In genomic region chrX:100363926-100364325, GRCh38 we compare ENCODE assay signal across 18 cellular contexts. TPM values are rescaled to one million over a fixed set of nuclear protein-coding genes. Genes with fewer than 3 reads are reported as not detected.
"Had no signal": no experiment of that assay in that cellular context is flagged by ENCODE, and none has a peak within 500 bp of the region (broad histone marks: within the 10 kb centered on the region; RNA-seq: fewer than 3 reads in every experiment).

No MANE protein-coding gene starts in this region.

- H3K4me1 ChIP-seq: left ventricle myocardium inferior, psoas muscle, thyroid gland had no signal

- H3K4me3 ChIP-seq: hepatocyte, left ventricle myocardium inferior, psoas muscle, thyroid gland had no signal

- H3K36me3 ChIP-seq: left ventricle myocardium inferior, thyroid gland had no signal

- DNase-seq: activated CD4-positive, alpha-beta T cell treated with anti-CD3 and anti-CD28 coated beads for 48 hours; activated CD4-positive, CD25-positive, alpha-beta regulatory T cell; activated CD8-positive, alpha-beta T cell treated with anti-CD3 and anti-CD28 coated beads for 36 hours; activated naive CD4-positive, alpha-beta T cell; activated naive CD8-positive, alpha-beta T cell treated with anti-CD3 and anti-CD28 coated beads for 36 hours; activated T-cell treated with anti-CD3 and anti-CD28 coated beads, Interleukin-2, amount 50 U/mL, for 1 hour; amniotic stem cell; dermis blood vessel endothelial cell; left ventricle myocardium inferior; mammary epithelial cell; psoas muscle; stimulated activated CD4-positive, alpha-beta T cell treated with anti-CD3 and anti-CD28 coated beads, Interleukin-12 subunit alpha, Interleukin-12 subunit beta, amount 100 ng/mL, for 4 hours; stimulated activated CD4-positive, alpha-beta T cell treated with anti-CD3 and anti-CD28 coated beads, Interleukin-1b, Interleukin-23, amount 100 ng/mL, for 48 hours; stimulated activated naive CD4-positive, alpha-beta T cell treated with Interleukin-2 at 50 U/mL for 16 hours; T-helper 9 cell had no signal

- H3K36me3 Mint-ChIP-seq: activated naive CD8-positive, alpha-beta T cell treated with anti-CD3 and anti-CD28 coated beads for 36 hours had no signal

- H3K27me3 ChIP-seq: hepatocyte, thyroid gland had no signal

- H3K4me1 Mint-ChIP-seq: activated naive CD8-positive, alpha-beta T cell treated with anti-CD3 and anti-CD28 coated beads for 36 hours; activated T-helper 17 cell treated with anti-CD3 and anti-CD28 coated beads, Interleukin-2, amount 50 U/mL, for 72 hours had no signal

- H3K4me3 Mint-ChIP-seq: activated CD8-positive, alpha-beta T cell treated with anti-CD3 and anti-CD28 coated beads for 36 hours; activated naive CD8-positive, alpha-beta T cell treated with anti-CD3 and anti-CD28 coated beads for 36 hours; activated T-helper 17 cell treated with anti-CD3 and anti-CD28 coated beads, Interleukin-2, amount 50 U/mL, for 72 hours had no signal

- H3K9me3 Mint-ChIP-seq: activated CD8-positive, alpha-beta T cell treated with anti-CD3 and anti-CD28 coated beads for 36 hours; activated naive CD8-positive, alpha-beta T cell treated with anti-CD3 and anti-CD28 coated beads for 36 hours; activated T-helper 17 cell treated with anti-CD3 and anti-CD28 coated beads, Interleukin-2, amount 50 U/mL, for 72 hours had no signal

- H3K27ac ChIP-seq: hepatocyte, left ventricle myocardium inferior, psoas muscle, thyroid gland had no signal

- H3K4me2 ChIP-seq: hepatocyte had no signal

- H3K79me2 ChIP-seq: hepatocyte had no signal

- H3K27me3 Mint-ChIP-seq: activated CD8-positive, alpha-beta T cell treated with anti-CD3 and anti-CD28 coated beads for 36 hours; activated naive CD8-positive, alpha-beta T cell treated with anti-CD3 and anti-CD28 coated beads for 36 hours had no signal

- ATAC-seq: activated CD8-positive, alpha-beta T cell treated with anti-CD3 and anti-CD28 coated beads for 36 hours; activated T-helper 17 cell treated with anti-CD3 and anti-CD28 coated beads, Interleukin-2, amount 50 U/mL, for 72 hours; psoas muscle had no signal

- H3K27ac Mint-ChIP-seq: activated CD8-positive, alpha-beta T cell treated with anti-CD3 and anti-CD28 coated beads for 36 hours; activated naive CD8-positive, alpha-beta T cell treated with anti-CD3 and anti-CD28 coated beads for 36 hours; activated T-helper 17 cell treated with anti-CD3 and anti-CD28 coated beads, Interleukin-2, amount 50 U/mL, for 72 hours had no signal

- H2AFZ ChIP-seq: hepatocyte had no signal

RNA-seq across cellular contexts. Expression of gene PCDH19, which starts 46.1 kb away (rescaled TPM):
- total RNA-seq: activated CD8-positive, alpha-beta T cell treated with anti-CD3 and anti-CD28 coated beads for 36 hours; activated naive CD8-positive, alpha-beta T cell treated with anti-CD3 and anti-CD28 coated beads for 36 hours; activated T-helper 17 cell treated with anti-CD3 and anti-CD28 coated beads, Interleukin-2, amount 50 U/mL, for 72 hours had no signal
